In genomic region chr18:76764296-76764901, GRCh38 we compare ENCODE assay signal across 27 cellular contexts. TPM values are rescaled to one million over a fixed set of nuclear protein-coding genes. Genes with fewer than 3 reads are reported as not detected.
DNase-seq lines count a peak whose midpoint lies in the region; ATAC-seq lines count a peak whose summit lies in the region.
"Had no signal": no experiment of that assay in that cellular context is flagged by ENCODE, and none has a peak within 500 bp of the region (broad histone marks: within the 10 kb centered on the region; RNA-seq: fewer than 3 reads in every experiment).

No MANE protein-coding gene starts in this region.

- peak; percentile 29 for DNase-seq in activated CD4-positive, alpha-beta memory T cell treated with anti-CD3 and anti-CD28 coated beads, Interleukin-2, amount 10 ng/mL, durations not matched to agents 7 days and 5 days
- DNase-seq in activated CD4-positive, alpha-beta memory T cell treated with anti-CD3 and anti-CD28 coated beads for 36 hours, result no peak
- DNase-seq in DMS153 (lab: John Stamatoyannopoulos, UW), result peak; percentile 29
- DNase-seq in NCI-H1105 treated with DMSO at 0.1 percent for 48 hours (lab: John Stamatoyannopoulos, UW), result peak; percentile 68
- DNase-seq in effector memory CD8-positive, alpha-beta T cell, result no peak
- DNase-seq in HK-2 (ENCODE audit: unreplicated experiment), result no peak
- no peak for DNase-seq in midbrain (lab: John Stamatoyannopoulos, UW)
- DNase-seq: activated CD4-positive, alpha-beta T cell treated with anti-CD3 and anti-CD28 coated beads, Interleukin-2, amount 50 U/mL, for 1 hour; activated CD8-positive, alpha-beta memory T cell treated with anti-CD3 and anti-CD28 coated beads, Interleukin-2, amount 50 U/mL, for 48 hours; activated naive CD4-positive, alpha-beta T cell treated with anti-CD3 and anti-CD28 coated beads for 36 hours; AML-193; CD4-positive, alpha-beta T cell; dorsolateral prefrontal cortex; esophagus squamous epithelium; foreskin keratinocyte; heart left ventricle; kidney; left ventricle myocardium superior; NCI-H1436 treated with DMSO at 0.1 percent for 48 hours; right lobe of liver; spleen; stimulated activated CD8-positive, alpha-beta memory T cell treated with anti-CD3 and anti-CD28 coated beads, Interleukin-4, amount 100 ng/mL, for 48 hours; SW 1271; thyroid gland; uterus had no signal

- POLR2A ChIA-PET in activated CD4-positive, alpha-beta memory T cell treated with anti-CD3 and anti-CD28 coated beads, Interleukin-2, amount 10 ng/mL, durations not matched to agents 7 days and 5 days (lab: Charles Lee), result no interaction called here
- POLR2A ChIA-PET in activated CD4-positive, alpha-beta memory T cell treated with anti-CD3 and anti-CD28 coated beads for 36 hours (lab: Charles Lee), result no interaction called here

- peaks cover 21% of the 10 kb centered on the region for H3K27me3 Mint-ChIP-seq in activated CD4-positive, alpha-beta memory T cell treated with anti-CD3 and anti-CD28 coated beads, Interleukin-2, amount 10 ng/mL, durations not matched to agents 7 days and 5 days
- peaks cover 9% of the 10 kb centered on the region for H3K27me3 Mint-ChIP-seq in activated CD4-positive, alpha-beta memory T cell treated with anti-CD3 and anti-CD28 coated beads for 36 hours
- H3K27me3 Mint-ChIP-seq in effector memory CD8-positive, alpha-beta T cell, result peaks cover 14 to 25% of the 10 kb centered on the region in 2 donors
- H3K27me3 Mint-ChIP-seq: progenitor cell of endocrine pancreas had no signal

- ATAC-seq in effector memory CD8-positive, alpha-beta T cell (replicated peaks), result no peak
- no peak for ATAC-seq in HG03159 (IDR thresholded peaks at IDR 0.05; ENCODE audit: unreplicated experiment)
- ATAC-seq: foreskin keratinocyte, heart left ventricle, left ventricle myocardium superior, right lobe of liver had no signal

- H3K36me3 Mint-ChIP-seq in activated CD4-positive, alpha-beta memory T cell treated with anti-CD3 and anti-CD28 coated beads, Interleukin-2, amount 10 ng/mL, durations not matched to agents 7 days and 5 days (ENCODE audit: low read depth), result peaks cover 24% of the 10 kb centered on the region
- peaks cover 5% of the 10 kb centered on the region for H3K36me3 Mint-ChIP-seq in activated CD4-positive, alpha-beta memory T cell treated with anti-CD3 and anti-CD28 coated beads for 36 hours
- H3K36me3 Mint-ChIP-seq in effector memory CD8-positive, alpha-beta T cell (ENCODE audit: insufficient read depth), result no peaks in the 10 kb centered on the region

- H3K4me1 Mint-ChIP-seq in activated CD4-positive, alpha-beta memory T cell treated with anti-CD3 and anti-CD28 coated beads, Interleukin-2, amount 10 ng/mL, durations not matched to agents 7 days and 5 days, result peaks cover 51% of the 10 kb centered on the region
- peaks cover 22% of the 10 kb centered on the region for H3K4me1 Mint-ChIP-seq in activated CD4-positive, alpha-beta memory T cell treated with anti-CD3 and anti-CD28 coated beads for 36 hours (ENCODE audit: low read depth)
- H3K4me1 Mint-ChIP-seq in effector memory CD8-positive, alpha-beta T cell (ENCODE audit: low read depth in 2 of 2), result peaks cover 30 to 38% of the 10 kb centered on the region in 2 donors

- H3K9me3 Mint-ChIP-seq in activated CD4-positive, alpha-beta memory T cell treated with anti-CD3 and anti-CD28 coated beads, Interleukin-2, amount 10 ng/mL, durations not matched to agents 7 days and 5 days, result peaks cover 34% of the 10 kb centered on the region
- peaks cover 25% of the 10 kb centered on the region for H3K9me3 Mint-ChIP-seq in activated CD4-positive, alpha-beta memory T cell treated with anti-CD3 and anti-CD28 coated beads for 36 hours
- H3K9me3 Mint-ChIP-seq in effector memory CD8-positive, alpha-beta T cell, result peaks cover 4 to 23% of the 10 kb centered on the region in 2 donors

- CTCF ChIA-PET in activated CD4-positive, alpha-beta memory T cell treated with anti-CD3 and anti-CD28 coated beads, Interleukin-2, amount 10 ng/mL, durations not matched to agents 7 days and 5 days (lab: Charles Lee), result interaction anchor here (1.7 kb wide), 1 partner anchor 43 kb away, joined by 4 read pairs; no protein-coding TSS in a partner anchor
- CTCF ChIA-PET in activated CD4-positive, alpha-beta memory T cell treated with anti-CD3 and anti-CD28 coated beads for 36 hours (lab: Charles Lee), result no interaction called here

- no peak overlapping the region for H3K27ac Mint-ChIP-seq in activated CD4-positive, alpha-beta memory T cell treated with anti-CD3 and anti-CD28 coated beads, Interleukin-2, amount 10 ng/mL, durations not matched to agents 7 days and 5 days
- no peak overlapping the region for H3K27ac Mint-ChIP-seq in activated CD4-positive, alpha-beta memory T cell treated with anti-CD3 and anti-CD28 coated beads for 36 hours
- peak overlapping the region; percentile 9 to 61 for H3K27ac Mint-ChIP-seq in effector memory CD8-positive, alpha-beta T cell
- H3K27ac Mint-ChIP-seq: activated naive CD4-positive, alpha-beta T cell treated with anti-CD3 and anti-CD28 coated beads for 36 hours; CD4-positive, alpha-beta T cell; progenitor cell of endocrine pancreas had no signal

- intact Hi-C loops in activated CD4-positive, alpha-beta memory T cell treated with anti-CD3 and anti-CD28 coated beads for 36 hours (cut with micrococcal nuclease), result no loop called here

- H3K4me3 Mint-ChIP-seq in activated CD4-positive, alpha-beta memory T cell treated with anti-CD3 and anti-CD28 coated beads, Interleukin-2, amount 10 ng/mL, durations not matched to agents 7 days and 5 days, result no peak overlapping the region
- H3K4me3 Mint-ChIP-seq in activated CD4-positive, alpha-beta memory T cell treated with anti-CD3 and anti-CD28 coated beads for 36 hours, result no peak overlapping the region
- H3K4me3 Mint-ChIP-seq in effector memory CD8-positive, alpha-beta T cell, result peak overlapping the region; percentile 7 to 52
- H3K4me3 Mint-ChIP-seq: activated naive CD4-positive, alpha-beta T cell treated with anti-CD3 and anti-CD28 coated beads for 36 hours; CD4-positive, alpha-beta T cell had no signal

RNA-seq across cellular contexts. Expression of gene ZNF236, which starts 58.0 kb away (rescaled TPM):
- total RNA-seq in activated CD4-positive, alpha-beta memory T cell treated with anti-CD3 and anti-CD28 coated beads, Interleukin-2, amount 10 ng/mL, durations not matched to agents 7 days and 5 days, result 10 to 100 TPM; 17.9 to 20.2 TPM
- total RNA-seq in activated CD4-positive, alpha-beta memory T cell treated with anti-CD3 and anti-CD28 coated beads for 36 hours, result 10 to 100 TPM; 14.4 to 15.6 TPM

Comparison
In these comparisons a context has a peak if more than half of its experiments do, and no peak if none do; other contexts are left out.
1. DNase-seq: peak in activated CD4-positive, alpha-beta memory T cell treated with anti-CD3 and anti-CD28 coated beads, Interleukin-2, amount 10 ng/mL, durations not matched to agents 7 days and 5 days (single experiment), DMS153 (single experiment) and NCI-H1105 treated with DMSO at 0.1 percent for 48 hours (single experiment); none in activated CD4-positive, alpha-beta memory T cell treated with anti-CD3 and anti-CD28 coated beads for 36 hours (single experiment), effector memory CD8-positive, alpha-beta T cell (0 of 3), HK-2 (single experiment) and midbrain (single experiment).
2. H3K27ac Mint-ChIP-seq: peak in effector memory CD8-positive, alpha-beta T cell (2 of 2); none in activated CD4-positive, alpha-beta memory T cell treated with anti-CD3 and anti-CD28 coated beads, Interleukin-2, amount 10 ng/mL, durations not matched to agents 7 days and 5 days (single experiment) and activated CD4-positive, alpha-beta memory T cell treated with anti-CD3 and anti-CD28 coated beads for 36 hours (single experiment).
3. H3K4me3 Mint-ChIP-seq: peak in effector memory CD8-positive, alpha-beta T cell (2 of 2); none in activated CD4-positive, alpha-beta memory T cell treated with anti-CD3 and anti-CD28 coated beads, Interleukin-2, amount 10 ng/mL, durations not matched to agents 7 days and 5 days (single experiment) and activated CD4-positive, alpha-beta memory T cell treated with anti-CD3 and anti-CD28 coated beads for 36 hours (single experiment).